In genomic region chr15:48810414-48811324, GRCh38 we compare ENCODE assay signal across 8 cellular contexts. TPM values are rescaled to one million over a fixed set of nuclear protein-coding genes. Genes with fewer than 3 reads are reported as not detected.
DNase-seq lines count a peak whose midpoint lies in the region; ATAC-seq and TF ChIP-seq lines count a peak whose summit lies in the region.

A gene with protein sequence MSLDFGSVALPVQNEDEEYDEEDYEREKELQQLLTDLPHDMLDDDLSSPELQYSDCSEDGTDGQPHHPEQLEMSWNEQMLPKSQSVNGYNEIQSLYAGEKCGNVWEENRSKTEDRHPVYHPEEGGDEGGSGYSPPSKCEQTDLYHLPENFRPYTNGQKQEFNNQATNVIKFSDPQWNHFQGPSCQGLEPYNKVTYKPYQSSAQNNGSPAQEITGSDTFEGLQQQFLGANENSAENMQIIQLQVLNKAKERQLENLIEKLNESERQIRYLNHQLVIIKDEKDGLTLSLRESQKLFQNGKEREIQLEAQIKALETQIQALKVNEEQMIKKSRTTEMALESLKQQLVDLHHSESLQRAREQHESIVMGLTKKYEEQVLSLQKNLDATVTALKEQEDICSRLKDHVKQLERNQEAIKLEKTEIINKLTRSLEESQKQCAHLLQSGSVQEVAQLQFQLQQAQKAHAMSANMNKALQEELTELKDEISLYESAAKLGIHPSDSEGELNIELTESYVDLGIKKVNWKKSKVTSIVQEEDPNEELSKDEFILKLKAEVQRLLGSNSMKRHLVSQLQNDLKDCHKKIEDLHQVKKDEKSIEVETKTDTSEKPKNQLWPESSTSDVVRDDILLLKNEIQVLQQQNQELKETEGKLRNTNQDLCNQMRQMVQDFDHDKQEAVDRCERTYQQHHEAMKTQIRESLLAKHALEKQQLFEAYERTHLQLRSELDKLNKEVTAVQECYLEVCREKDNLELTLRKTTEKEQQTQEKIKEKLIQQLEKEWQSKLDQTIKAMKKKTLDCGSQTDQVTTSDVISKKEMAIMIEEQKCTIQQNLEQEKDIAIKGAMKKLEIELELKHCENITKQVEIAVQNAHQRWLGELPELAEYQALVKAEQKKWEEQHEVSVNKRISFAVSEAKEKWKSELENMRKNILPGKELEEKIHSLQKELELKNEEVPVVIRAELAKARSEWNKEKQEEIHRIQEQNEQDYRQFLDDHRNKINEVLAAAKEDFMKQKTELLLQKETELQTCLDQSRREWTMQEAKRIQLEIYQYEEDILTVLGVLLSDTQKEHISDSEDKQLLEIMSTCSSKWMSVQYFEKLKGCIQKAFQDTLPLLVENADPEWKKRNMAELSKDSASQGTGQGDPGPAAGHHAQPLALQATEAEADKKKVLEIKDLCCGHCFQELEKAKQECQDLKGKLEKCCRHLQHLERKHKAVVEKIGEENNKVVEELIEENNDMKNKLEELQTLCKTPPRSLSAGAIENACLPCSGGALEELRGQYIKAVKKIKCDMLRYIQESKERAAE (N-terminal part only) (minus strand): TSS chr15:48811069. CDS start chr15:48805649, 5,420 bp downstream.

- H3K27ac ChIP-seq in CD4-positive, alpha-beta memory T cell (ENCODE audit: low read depth, low read length), result peak within 1 kb of the TSS; percentile 67
- H3K27ac ChIP-seq in dorsolateral prefrontal cortex (peak within 1 kb of the TSS in 2 of 59 donors; percentile 49 to 57), right lobe of liver (no peak within 1 kb of the TSS)

- H3K36me3 Mint-ChIP-seq in CD4-positive, alpha-beta memory T cell, result peaks cover 0 to 7% of the 10 kb centered on the region in 2 donors

- H3K4me1 Mint-ChIP-seq in CD4-positive, alpha-beta memory T cell, result peaks cover 19 to 38% (median 24%) of the 10 kb centered on the region in 4 donors

- H3K4me3 Mint-ChIP-seq in CD4-positive, alpha-beta memory T cell, result peak within 1 kb of the TSS; percentile 80 to 95 (median 94)

- POLR2A ChIA-PET in CD4-positive, alpha-beta memory T cell (lab: Charles Lee; ENCODE audit: partially characterized antibody), result interaction anchor here (0.7 to 1.7 kb wide), 13 partner anchors 8 to 1955 kb away, joined by 3 to 28 read pairs (median 4); partner anchors contain the start of genes COPS2, DTWD1, EID1 and FAM227B

- no peak for TF ChIP-seq POLR2A in right lobe of liver (IDR thresholded peaks at IDR 0.05)

- no peaks in the 10 kb centered on the region for H3K36me3 ChIP-seq in CD4-positive, alpha-beta memory T cell (ENCODE audit: insufficient read depth, low read length)
- no peaks in the 10 kb centered on the region for H3K36me3 ChIP-seq in right lobe of liver

- CTCF ChIA-PET in CD4-positive, alpha-beta memory T cell (lab: Charles Lee; ENCODE audit: partially characterized antibody), result interaction anchor here (0.8 to 1.7 kb wide), 3 partner anchors 8 to 345 kb away, joined by 3 to 6 read pairs (median 5); partner anchors contain the start of gene COPS2

- H3K9me3 ChIP-seq in CD4-positive, alpha-beta memory T cell (ENCODE audit: control insufficient read depth in 1 of 2, low read length in 2 of 2), result no peaks in the 10 kb centered on the region
- no peaks in the 10 kb centered on the region for H3K9me3 ChIP-seq in right lobe of liver

- ATAC-seq in GM19455 (IDR thresholded peaks at IDR 0.05; ENCODE audit: unreplicated experiment), result peak; percentile 95
- ATAC-seq in right lobe of liver, result peak; percentile 99 to 100 (median 99)

- peaks cover 0 to 5% of the 10 kb centered on the region in 2 donors for H3K27me3 Mint-ChIP-seq in CD4-positive, alpha-beta memory T cell

- H3K9me3 Mint-ChIP-seq in CD4-positive, alpha-beta memory T cell, result peaks cover 0 to 3% (median 0%) of the 10 kb centered on the region in 8 donors

- DNase-seq in CD4-positive, alpha-beta memory T cell, result peak; percentile 97 to 99 (median 98)
- DNase-seq in HK-2 (ENCODE audit: unreplicated experiment), result peak; percentile 94
- DNase-seq in NCI-H82 treated with DMSO at 0.1 percent for 48 hours (lab: John Stamatoyannopoulos, UW; ENCODE audit: unreplicated experiment), result peak; percentile 98
- peak; percentile 97 to 98 for DNase-seq in activated CD4-positive, alpha-beta T cell treated with anti-CD3 and anti-CD28 coated beads, Interleukin-2, amount 50 U/mL, for 48 hours
- DNase-seq in dorsolateral prefrontal cortex, result peak; percentile 79 to 98 (median 96)
- DNase-seq in right lobe of liver, result peak; percentile 98 to 99 (median 99)
- DNase-seq in stimulated activated CD4-positive, alpha-beta T cell treated with anti-CD3 and anti-CD28 coated beads, Interleukin-4, amount 100 ng/mL, for 24 hours, result peak; percentile 99

- H3K27ac Mint-ChIP-seq in CD4-positive, alpha-beta memory T cell, result peak within 1 kb of the TSS; percentile 82 to 95 (median 88)

- peaks cover 16% of the 10 kb centered on the region for H3K4me1 ChIP-seq in CD4-positive, alpha-beta memory T cell (ENCODE audit: insufficient read depth, low read length)
- H3K4me1 ChIP-seq in right lobe of liver, result peaks cover 0 to 5% (median 0%) of the 10 kb centered on the region in 4 donors

- H3K4me3 ChIP-seq in CD4-positive, alpha-beta memory T cell (ENCODE audit: low read length in 2 of 2), result peak within 1 kb of the TSS; percentile 91 to 99
- H3K4me3 ChIP-seq in dorsolateral prefrontal cortex (peak within 1 kb of the TSS; percentile 56 to 94 (median 79)), right lobe of liver (peak within 1 kb of the TSS; percentile 53 to 66 (median 60))

- intact Hi-C loops in CD4-positive, alpha-beta memory T cell (cut with micrococcal nuclease), result loop anchor here (1.0 to 5.0 kb wide), 8 partner anchors 68 to 1612 kb away; partner anchors contain the start of genes COPS2, DTWD1, DUT and EID1
- intact Hi-C loops in dorsolateral prefrontal cortex (cut with DNase I), result loop anchor here (5.0 kb wide), 2 partner anchors 42 to 163 kb away; partner anchors contain the start of gene FBN1 (in 1 of the 2)
- intact Hi-C loops in right lobe of liver (cut with DNase I), result no loop called here

- TF ChIP-seq CTCF in dorsolateral prefrontal cortex (IDR thresholded peaks at IDR 0.05 in 54 of 56, conservative IDR thresholded peaks at IDR 0.05 in 2 of 56; ENCODE audit: low read depth in 1 of 56, partially characterized antibody in 56 of 56) (peak in 14 of 56 donors; percentile 5 to 33 (median 18)), right lobe of liver (IDR thresholded peaks at IDR 0.05) (no peak)

- H3K27me3 ChIP-seq in CD4-positive, alpha-beta memory T cell (ENCODE audit: insufficient read depth, low read length), result no peaks in the 10 kb centered on the region
- no peaks in the 10 kb centered on the region for H3K27me3 ChIP-seq in dorsolateral prefrontal cortex
- H3K27me3 ChIP-seq in right lobe of liver, result no peaks in the 10 kb centered on the region

- WGBS in right lobe of liver (ENCODE audit: insufficient coverage, low coverage, low lambda C conversion rate, missing lambda C conversion rate), result 3% methylated on average over 7 of the region's 51 CpGs

RNA-seq across cellular contexts. Expression of the gene that starts here (rescaled TPM):
- total RNA-seq in CD4-positive, alpha-beta memory T cell, result 10 to 100 TPM; 14.4 to 15.3 TPM
- polyA plus RNA-seq in CD4-positive, alpha-beta memory T cell, result 1 to 10 TPM; 3.0 to 8.1 TPM
- total RNA-seq in dorsolateral prefrontal cortex, result 10 to 100 TPM in 14 of 120 experiments, 1 to 10 TPM in 106; 2.5 to 15.4 (median 5.8) TPM
- 10 to 100 TPM in 1 of 6 experiments, 1 to 10 TPM in 4, under 1 TPM in 1; 0.93 to 40.3 (median 2.0) TPM for total RNA-seq in right lobe of liver

Comparison
In these comparisons a context has a peak if more than half of its experiments do, and no peak if none do; other contexts are left out.
1. intact Hi-C loops: an anchor here in CD4-positive, alpha-beta memory T cell (1.0 to 5.0 kb wide) and dorsolateral prefrontal cortex (5.0 kb wide); none called in right lobe of liver.